Comparison of ENCODE assay signal across 13 cellular contexts in the genomic region with DNA sequence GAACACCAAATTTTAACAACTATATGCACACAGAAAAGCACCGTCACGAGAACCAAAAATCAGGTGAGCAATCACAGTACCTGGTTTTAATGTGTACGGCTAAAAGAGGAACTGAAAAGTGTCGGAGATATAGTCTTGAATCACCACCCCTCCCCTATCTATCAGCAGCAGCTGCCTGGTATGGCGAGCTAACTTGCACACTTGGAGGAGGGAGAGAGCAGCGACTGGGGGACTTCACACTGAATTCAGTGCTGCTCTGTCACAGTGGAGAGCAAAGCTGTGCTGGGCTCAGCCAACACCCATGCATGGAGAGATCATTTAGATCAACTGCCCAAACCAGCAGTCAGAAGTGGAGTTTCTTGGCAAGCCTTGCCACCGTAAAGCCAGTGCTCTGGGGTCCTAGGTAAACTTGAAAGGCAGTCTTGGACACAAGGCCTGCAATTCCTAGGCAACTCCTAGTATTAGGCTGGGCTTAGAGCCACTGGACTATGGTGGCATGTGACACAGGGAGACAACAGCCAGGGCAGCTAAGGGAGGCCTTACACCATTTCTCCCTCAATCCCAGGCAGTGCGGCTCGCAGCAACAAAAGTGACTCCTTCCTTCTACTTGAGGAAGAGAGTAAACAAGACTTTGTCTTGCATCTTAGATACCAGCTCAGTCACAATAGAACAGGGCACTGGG.
A peak's percentile ranks its signal among the peaks of the same experiment; 100 is the strongest.
DNase-seq lines count a peak whose midpoint lies in the region; ATAC-seq and TF ChIP-seq lines count a peak whose summit lies in the region.
"Had no signal": no experiment of that assay in that cellular context is flagged by ENCODE, and none has a peak within 500 bp of the region (broad histone marks: within the 10 kb centered on the region; RNA-seq: fewer than 3 reads in every experiment).

No MANE protein-coding gene starts in this region.

- no peak overlapping the region for H3K4me3 ChIP-seq in CD8-positive, alpha-beta T cell (ENCODE audit: low read depth, low read length)
- H3K4me3 ChIP-seq: cardiac muscle cell, heart right ventricle had no signal

- no peak overlapping the region for H3K4me3 Mint-ChIP-seq in Calu3 (ENCODE audit: low read depth, unreplicated experiment)
- no peak overlapping the region for H3K4me3 Mint-ChIP-seq in CD8-positive, alpha-beta T cell
- H3K4me3 Mint-ChIP-seq: activated CD8-positive, alpha-beta T cell treated with anti-CD3 and anti-CD28 coated beads, Interleukin-2, amount 10 ng/mL, durations not matched to agents 7 days and 5 days had no signal

- H3K27me3 Mint-ChIP-seq in Calu3 (ENCODE audit: unreplicated experiment) = no peaks in the 10 kb centered on the region
- H3K27me3 Mint-ChIP-seq in CD8-positive, alpha-beta T cell (ENCODE audit: low read depth) = no peaks in the 10 kb centered on the region

- H3K4me1 Mint-ChIP-seq in Calu3 (ENCODE audit: low read depth, unreplicated experiment) = no peaks in the 10 kb centered on the region
- no peaks in the 10 kb centered on the region for H3K4me1 Mint-ChIP-seq in CD8-positive, alpha-beta T cell (ENCODE audit: low read depth)

- DNase-seq in globus pallidus (ENCODE audit: low spot score) (peak; percentile 36), Calu3 (no peak), RKO (ENCODE audit: low spot score) (no peak), NCI-H345 treated with DMSO at 0.1 percent for 48 hours (lab: John Stamatoyannopoulos, UW; ENCODE audit: unreplicated experiment) (no peak)
- DNase-seq in CD8-positive, alpha-beta T cell = no peak
- DNase-seq: activated CD8-positive, alpha-beta T cell treated with anti-CD3 and anti-CD28 coated beads, Interleukin-2, amount 10 ng/mL, durations not matched to agents 7 days and 5 days; heart right ventricle had no signal

- H3K36me3 Mint-ChIP-seq in Calu3 (ENCODE audit: insufficient read depth, unreplicated experiment) = no peaks in the 10 kb centered on the region
- H3K36me3 Mint-ChIP-seq in CD8-positive, alpha-beta T cell = peaks cover 67% of the 10 kb centered on the region

- H3K27ac Mint-ChIP-seq in Calu3 (ENCODE audit: unreplicated experiment) = no peak overlapping the region
- H3K27ac Mint-ChIP-seq in CD8-positive, alpha-beta T cell = no peak overlapping the region

- BruUV-seq in Calu3 (replicated peaks; lab: Mats Ljungman, UMichigan) = no TSS peak

- TF ChIP-seq CTCF in Calu3 (IDR thresholded peaks at IDR 0.05; ENCODE audit: unreplicated experiment) = no peak
- TF ChIP-seq CTCF in CD8-positive, alpha-beta T cell (IDR thresholded peaks at IDR 0.05) = no peak

- CTCF ChIA-PET in Calu3 (lab: Charles Lee) = no interaction called here
- CTCF ChIA-PET in CD8-positive, alpha-beta T cell (lab: Charles Lee) = no interaction called here

- no peaks in the 10 kb centered on the region for H3K36me3 ChIP-seq in CD8-positive, alpha-beta T cell (ENCODE audit: insufficient read depth, low read length)
- H3K36me3 ChIP-seq: cardiac muscle cell had no signal

- H3K9me3 Mint-ChIP-seq in Calu3 (ENCODE audit: low read depth, unreplicated experiment) = peaks cover 4% of the 10 kb centered on the region
- no peaks in the 10 kb centered on the region for H3K9me3 Mint-ChIP-seq in CD8-positive, alpha-beta T cell

- POLR2A ChIA-PET in CD8-positive, alpha-beta T cell (lab: Charles Lee) = no interaction called here

- no peaks in the 10 kb centered on the region for H3K9me3 ChIP-seq in CD8-positive, alpha-beta T cell (ENCODE audit: low read length)

- no peaks in the 10 kb centered on the region for H3K4me1 ChIP-seq in CD8-positive, alpha-beta T cell (ENCODE audit: insufficient read depth, low read length)
- H3K4me1 ChIP-seq: heart right ventricle had no signal

- intact Hi-C loops in Calu3 (cut with micrococcal nuclease; ENCODE audit: unreplicated experiment) = no loop called here
- intact Hi-C loops in CD8-positive, alpha-beta T cell (cut with DNase I, micrococcal nuclease) = no loop called here

- no peak overlapping the region for H3K27ac ChIP-seq in CD8-positive, alpha-beta T cell (ENCODE audit: low read depth, low read length)
- H3K27ac ChIP-seq: cardiac muscle cell, KMS-11 had no signal

- ATAC-seq in GM18520 (IDR thresholded peaks at IDR 0.05; ENCODE audit: unreplicated experiment) = peak; percentile 99
- ATAC-seq in GM21515 (IDR thresholded peaks at IDR 0.05; ENCODE audit: unreplicated experiment) = peak; percentile 100
- peak; percentile 100 for ATAC-seq in HG03159 (IDR thresholded peaks at IDR 0.05; ENCODE audit: unreplicated experiment)
- ATAC-seq in CD8-positive, alpha-beta T cell = no peak
- ATAC-seq: activated CD8-positive, alpha-beta T cell treated with anti-CD3 and anti-CD28 coated beads, Interleukin-2, amount 10 ng/mL, durations not matched to agents 7 days and 5 days; Panc1 had no signal

- no peaks in the 10 kb centered on the region for H3K27me3 ChIP-seq in CD8-positive, alpha-beta T cell (ENCODE audit: insufficient read depth, low read length)
- H3K27me3 ChIP-seq: cardiac muscle cell, heart right ventricle had no signal
